Comparison of ENCODE assay signal across 8 cellular contexts in genomic region chr14:24196071-24197061, GRCh38. TPM values are rescaled to one million over a fixed set of nuclear protein-coding genes. Genes with fewer than 3 reads are reported as not detected.
DNase-seq lines count a peak whose midpoint lies in the region; ATAC-seq and TF ChIP-seq lines count a peak whose summit lies in the region.

No MANE protein-coding gene starts in this region.

- POLR2A ChIA-PET in AG04450 (lab: Yijun Ruan, JAX): interaction anchor here (0.7 to 1.3 kb wide), 12 partner anchors 9 to 104 kb away, joined by 3 to 12 read pairs (median 4); partner anchors contain the start of genes CHMP4A, DCAF11, EMC9 and MDP1

- TF ChIP-seq CTCF in AG04450 (IDR thresholded peaks at IDR 0.05; ENCODE audit: low read depth, low read length) (no peak), GM13976 (IDR thresholded peaks at IDR 0.05; ENCODE audit: borderline replicate concordance, control extremely low read depth, extremely low read depth, insufficient read depth, missing control alignments) (no peak), fibroblast of the aortic adventitia (IDR thresholded peaks at IDR 0.05; ENCODE audit: insufficient read depth, low read length) (no peak), omental fat pad (IDR thresholded peaks at IDR 0.05) (no peak)

- H3K27ac ChIP-seq in AG04450 (ENCODE audit: low read depth, low read length): peak overlapping the region; percentile 94

- CTCF ChIA-PET in AG04450 (lab: Charles Lee): interaction anchor here (0.6 to 3.5 kb wide), 8 partner anchors 35 to 234 kb away, joined by 3 to 24 read pairs (median 4); partner anchors contain the start of genes IRF9 and TINF2

- H3K9me3 ChIP-seq in AG04450 (ENCODE audit: control insufficient read depth, insufficient read depth, low read length): peaks cover 1% of the 10 kb centered on the region

- DNase-seq in AG04450 (ENCODE audit: low read depth, low spot score) (no peak), GM13976 (ENCODE audit: low spot score) (peak; percentile 65), SW480 (ENCODE audit: low spot score) (peak; percentile 26), fibroblast of the aortic adventitia (ENCODE audit: low read depth) (peak; percentile 29), omental fat pad (ENCODE audit: low spot score) (no peak), SKM-1 (lab: John Stamatoyannopoulos, UW; ENCODE audit: unreplicated experiment) (no peak)

- peak overlapping the region; percentile 87 for H3K4me3 ChIP-seq in AG04450 (ENCODE audit: low read depth, low read length)
- H3K4me3 ChIP-seq in fibroblast of the aortic adventitia (ENCODE audit: low read depth, low read length): peak overlapping the region; percentile 91

- in situ Hi-C loops in GM13976 (cut with MboI; ENCODE audit: low sequenced_read_pairs, unreplicated experiment): no loop called here

- ATAC-seq in HG03159 (IDR thresholded peaks at IDR 0.05; ENCODE audit: unreplicated experiment): peak; percentile 15
- peak; percentile 14 for ATAC-seq in omental fat pad (ENCODE audit: low FRiP score)
- ATAC-seq in HG02981 (IDR thresholded peaks at IDR 0.05; ENCODE audit: unreplicated experiment): no peak

- H3K27me3 ChIP-seq in AG04450 (ENCODE audit: control insufficient read depth, insufficient read depth, low read length): no peaks in the 10 kb centered on the region

RNA-seq across cellular contexts. Expression of gene TM9SF1, which starts 1.1 kb away (rescaled TPM):
- polyA plus RNA-seq in AG04450 (2011; rRNA removed): 41.7 and 44.9 TPM in 2 replicates
- 26.7 and 37.6 TPM in 2 replicates for polyA minus RNA-seq in AG04450 (2011; rRNA and poly(A)+ RNA removed)
- total RNA-seq in fibroblast of the aortic adventitia (ENCODE audit: low replicate concordance): 50.9 and 73.9 TPM in 2 replicates
- 10 to 100 TPM; 54.9 to 65.5 (median 60.9) TPM for total RNA-seq in omental fat pad

RNA-seq across cellular contexts. Expression of gene IPO4, which starts 7.8 kb away (rescaled TPM):
- polyA plus RNA-seq in AG04450 (2011; rRNA removed): 15.2 and 20.9 TPM in 2 replicates
- 32.0 and 33.0 TPM in 2 replicates for polyA minus RNA-seq in AG04450 (2011; rRNA and poly(A)+ RNA removed)
- total RNA-seq in fibroblast of the aortic adventitia (ENCODE audit: low replicate concordance): 44.0 and 52.0 TPM in 2 replicates
- 100 to 1,000 TPM in 1 of 4 donors, 10 to 100 TPM in 3; 24.1 to 108 (median 34.4) TPM for total RNA-seq in omental fat pad

RNA-seq across cellular contexts. Expression of gene TSSK4, which starts 9.1 kb away (rescaled TPM):
- polyA plus RNA-seq in AG04450 (2011; rRNA removed): not detected in 2 replicates
- polyA minus RNA-seq in AG04450 (2011; rRNA and poly(A)+ RNA removed): 0.22 and 0.37 TPM in 2 replicates
- total RNA-seq in fibroblast of the aortic adventitia (ENCODE audit: low replicate concordance) (0.27 TPM in 1 of 2 replicates, not detected in the other), omental fat pad (under 1 TPM in 2 of 4 donors, not detected in 2; 0.36 to 0.46 TPM)

RNA-seq across cellular contexts. Expression of gene CHMP4A, which starts 16.9 kb away (rescaled TPM):
- polyA plus RNA-seq in AG04450 (2011; rRNA removed): 48.0 and 55.7 TPM in 2 replicates
- polyA minus RNA-seq in AG04450 (2011; rRNA and poly(A)+ RNA removed): 7.6 and 10.6 TPM in 2 replicates
- total RNA-seq in fibroblast of the aortic adventitia (ENCODE audit: low replicate concordance): 70.7 and 159 TPM in 2 replicates
- total RNA-seq in omental fat pad: 10 to 100 TPM; 51.8 to 82.7 (median 64.7) TPM

RNA-seq across cellular contexts. Expression of gene MDP1, which starts 19.5 kb away (rescaled TPM):
- 14.9 and 16.1 TPM in 2 replicates for polyA plus RNA-seq in AG04450 (2011; rRNA removed)
- polyA minus RNA-seq in AG04450 (2011; rRNA and poly(A)+ RNA removed): 4.2 and 5.0 TPM in 2 replicates
- total RNA-seq in fibroblast of the aortic adventitia (ENCODE audit: low replicate concordance): 11.8 and 23.2 TPM in 2 replicates
- total RNA-seq in omental fat pad: 10 to 100 TPM in 3 of 4 donors, 1 to 10 TPM in 1; 9.0 to 18.1 (median 12.5) TPM

Comparison
In these comparisons a context has a peak if more than half of its experiments do, and no peak if none do; other contexts are left out.
1. DNase-seq: peak in GM13976 (single experiment), SW480 (single experiment) and fibroblast of the aortic adventitia (single experiment); none in AG04450 (single experiment), omental fat pad (single experiment) and SKM-1 (single experiment).